Comparison of ENCODE assay signal across 8 cellular contexts in the genomic region with DNA sequence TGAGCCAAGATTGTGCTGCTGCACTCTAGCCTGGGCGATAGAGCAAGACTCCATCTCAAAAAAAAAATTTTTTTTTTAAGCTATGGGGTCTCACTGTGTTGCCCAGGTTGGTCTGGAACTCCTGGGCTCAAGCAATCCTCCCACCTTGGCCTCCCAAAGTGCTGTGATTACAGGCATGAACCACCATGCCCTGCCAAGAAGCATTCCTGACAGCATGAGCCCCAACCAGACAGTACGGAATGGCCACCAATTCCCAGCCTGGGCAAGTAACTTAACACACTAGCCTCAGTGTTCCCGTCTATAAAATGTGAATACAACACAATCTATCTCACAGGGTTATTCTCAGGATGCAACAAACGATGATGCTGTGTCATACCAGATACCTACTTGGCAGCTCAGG. TPM values are rescaled to one million over a fixed set of nuclear protein-coding genes. Genes with fewer than 3 reads are reported as not detected.
DNase-seq lines count a peak whose midpoint lies in the region; ATAC-seq, FAIRE-seq and TF ChIP-seq lines count a peak whose summit lies in the region.

No MANE protein-coding gene starts in this region.

- no peak overlapping the region for H3K9ac ChIP-seq in rectal smooth muscle tissue (ENCODE audit: low read length)

- DNase-seq in Panc1 (ENCODE audit: low read depth, low spot score), result no peak
- DNase-seq in NCI-H2107 treated with DMSO at 0.1 percent for 48 hours (lab: John Stamatoyannopoulos, UW; ENCODE audit: unreplicated experiment), result no peak
- DNase-seq in small intestine, result no peak

- no peak for FAIRE-seq in small intestine (lab: Jason Lieb, UNC)

- no peaks in the 10 kb centered on the region for H3K9me3 ChIP-seq in Panc1 (ENCODE audit: control insufficient read depth, insufficient read depth, low read depth, low read length)
- H3K9me3 ChIP-seq in esophagus (ENCODE audit: control insufficient read depth in 2 of 2, insufficient read depth in 1 of 2, low read depth in 1 of 2, low read length in 1 of 2), result no peaks in the 10 kb centered on the region
- no peaks in the 10 kb centered on the region for H3K9me3 ChIP-seq in small intestine (ENCODE audit: control insufficient read depth, low read depth)

- intact Hi-C loops in Panc1 (cut with micrococcal nuclease; ENCODE audit: unreplicated experiment), result no loop called here

- BruUV-seq in Panc1 (replicated peaks; lab: Mats Ljungman, UMichigan), result no TSS peak

- H3K4me1 ChIP-seq in Panc1 (ENCODE audit: control insufficient read depth, insufficient read depth, low read length) (peaks cover 27% of the 10 kb centered on the region), esophagus (ENCODE audit: control insufficient read depth in 2 of 2, insufficient read depth in 2 of 2, low read length in 1 of 2) (peaks cover 8 to 15% of the 10 kb centered on the region in 2 donors), rectal smooth muscle tissue (ENCODE audit: control insufficient read depth, insufficient read depth, low read length) (peaks cover 7% of the 10 kb centered on the region), small intestine (ENCODE audit: control insufficient read depth in 2 of 2, insufficient read depth in 1 of 2, low read depth in 1 of 2, low read length in 1 of 2) (peaks cover 3 to 17% of the 10 kb centered on the region in 2 donors)

- in situ Hi-C loops in Panc1 (cut with HindIII; ENCODE audit: low pct_unique_long_range_greater_than_20kb, low sequenced_read_pairs), result no loop called here

- H3K36me3 ChIP-seq in Panc1 (ENCODE audit: control insufficient read depth, insufficient read depth, low read length) (peaks cover 3% of the 10 kb centered on the region; the same call in 1 of the 2 replicates), esophagus (ENCODE audit: control insufficient read depth in 2 of 2, insufficient read depth in 2 of 2, low read length in 1 of 2) (peaks cover 0 to 2% of the 10 kb centered on the region in 2 donors), rectal smooth muscle tissue (ENCODE audit: control insufficient read depth, insufficient read depth, low read length) (no peaks in the 10 kb centered on the region), small intestine (ENCODE audit: control insufficient read depth in 2 of 2, insufficient read depth in 2 of 2, low read length in 2 of 2) (no peaks in the 10 kb centered on the region)

- ATAC-seq in Panc1 (no peak), HG03108 (IDR thresholded peaks at IDR 0.05; ENCODE audit: unreplicated experiment) (no peak), GM19467 (IDR thresholded peaks at IDR 0.05; ENCODE audit: unreplicated experiment) (no peak)

- 54 to 56% methylated on average over 4 of the region's 4 CpGs for WGBS in esophagus, 2 donors
- 61 to 74% (median 62%) methylated on average over 4 of the region's 4 CpGs for WGBS in small intestine, 3 donors

- no peak for TF ChIP-seq CTCF in Panc1 (IDR thresholded peaks at IDR 0.05)

- peak overlapping the region; percentile 86 for H3K4me3 ChIP-seq in GM08714 (ENCODE audit: low read length)
- peak overlapping the region; percentile 84 to 89 for H3K4me3 ChIP-seq in Panc1 (ENCODE audit: low read depth in 2 of 2, low read length in 2 of 2)
- peak overlapping the region; percentile 90 to 93 for H3K4me3 ChIP-seq in esophagus (ENCODE audit: low read depth in 1 of 2, low read length in 2 of 2)
- peak overlapping the region; percentile 73 for H3K4me3 ChIP-seq in rectal smooth muscle tissue (ENCODE audit: low read length)
- no peak overlapping the region for H3K4me3 ChIP-seq in small intestine (ENCODE audit: low read depth in 1 of 2, low read length in 2 of 2)

- CTCF ChIA-PET in Panc1 (lab: Charles Lee), result no interaction called here

- POLR2A ChIA-PET in Panc1 (lab: Charles Lee), result no interaction called here

- no peak overlapping the region; the same call in 1 of the 2 replicates for H3K27ac ChIP-seq in Panc1 (ENCODE audit: low read length)
- H3K27ac ChIP-seq in esophagus (ENCODE audit: low read depth in 2 of 2, low read length in 1 of 2), result peak overlapping the region in 1 of 2 donors; percentile 70
- H3K27ac ChIP-seq in rectal smooth muscle tissue (ENCODE audit: low read depth, low read length), result no peak overlapping the region
- H3K27ac ChIP-seq in small intestine (ENCODE audit: low read depth in 1 of 2, low read length in 1 of 2), result no peak overlapping the region

- H3K27me3 ChIP-seq in Panc1 (ENCODE audit: control insufficient read depth, insufficient read depth, low read length) (no peaks in the 10 kb centered on the region), esophagus (ENCODE audit: control insufficient read depth in 1 of 2, insufficient read depth in 2 of 2, low read length in 2 of 2) (no peaks in the 10 kb centered on the region), rectal smooth muscle tissue (ENCODE audit: control insufficient read depth, insufficient read depth, low read length) (no peaks in the 10 kb centered on the region), small intestine (ENCODE audit: control insufficient read depth in 2 of 2, insufficient read depth in 2 of 2, low read length in 2 of 2) (no peaks in the 10 kb centered on the region)

RNA-seq across cellular contexts. Expression of gene TKT, which starts 2.1 kb away (rescaled TPM):
- total RNA-seq in Panc1 (2021; ENCODE audit: unreplicated experiment), result 338 TPM
- polyA plus RNA-seq in Panc1 (2012; ENCODE audit: insufficient read length), result 307 TPM
- polyA plus RNA-seq in esophagus (100 to 1,000 TPM; 264 to 374 TPM), small intestine (100 to 1,000 TPM in 1 of 3 donors, 10 to 100 TPM in 2; 58.8 to 407 (median 92.1) TPM)

Comparison
In these comparisons a context has a peak if more than half of its experiments do, and no peak if none do; other contexts are left out.
1. H3K4me3 ChIP-seq: peak in GM08714 (single experiment), Panc1 (2 of 2), esophagus (2 of 2) and rectal smooth muscle tissue (single experiment); none in small intestine (0 of 2).